ENCODE assay signal across 23 cellular contexts in genomic region chr10:92502296-92502695, GRCh38.
"Had no signal": no experiment of that assay in that cellular context is flagged by ENCODE, and none has a peak within 500 bp of the region (broad histone marks: within the 10 kb centered on the region; RNA-seq: fewer than 3 reads in every experiment).

No MANE protein-coding gene starts in this region.

- FAIRE-seq: keratinocyte had no signal

- H3K9me3 ChIP-seq: colonic mucosa, gastrocnemius medialis, ovary, psoas muscle, sigmoid colon, spleen, suprapubic skin, transverse colon had no signal

- DNase-seq: colonic mucosa; effector CD8-positive, alpha-beta T cell; endodermal cell; gastrocnemius medialis; head of caudate nucleus; left ventricle myocardium superior; natural killer cell; occipital lobe; ovary; posterior cingulate gyrus; psoas muscle; right cardiac atrium; sigmoid colon; spleen; stimulated activated CD4-positive, alpha-beta T cell treated with anti-CD3 and anti-CD28 coated beads, Interleukin-15, amount 100 ng/mL, for 24 hours; stimulated activated CD4-positive, alpha-beta T cell treated with anti-CD3 and anti-CD28 coated beads, Interleukin-2, amount 100 ng/mL, for 48 hours; stimulated activated naive CD4-positive, alpha-beta T cell; stimulated activated naive CD8-positive, alpha-beta T cell treated with anti-CD3 and anti-CD28 coated beads, Interleukin-15, amount 100 ng/mL, for 72 hours; transverse colon had no signal

- H3K27ac ChIP-seq: colonic mucosa, epithelial cell of prostate, gastrocnemius medialis, ovary, psoas muscle, sigmoid colon, spleen, suprapubic skin, transverse colon had no signal

- H3K4me3 ChIP-seq: colonic mucosa, gastrocnemius medialis, lung, ovary, psoas muscle, sigmoid colon, spleen, suprapubic skin, transverse colon had no signal

- H3K27me3 ChIP-seq: colonic mucosa, gastrocnemius medialis, ovary, sigmoid colon, spleen, suprapubic skin, transverse colon had no signal

- H3K36me3 ChIP-seq: ovary had no signal

- H3K4me1 ChIP-seq: colonic mucosa, psoas muscle, sigmoid colon, spleen, suprapubic skin, transverse colon had no signal
